Comparison of ENCODE assay signal across 9 cellular contexts in genomic region chr1:86389315-86389714, GRCh38. TPM values are rescaled to one million over a fixed set of nuclear protein-coding genes. Genes with fewer than 3 reads are reported as not detected.
DNase-seq lines count a peak whose midpoint lies in the region; ATAC-seq, FAIRE-seq and TF ChIP-seq lines count a peak whose summit lies in the region.
"Had no signal": no experiment of that assay in that cellular context is flagged by ENCODE, and none has a peak within 500 bp of the region (broad histone marks: within the 10 kb centered on the region; RNA-seq: fewer than 3 reads in every experiment).

No MANE protein-coding gene starts in this region.

- no peak for FAIRE-seq in GM12891 (lab: Jason Lieb, UNC)

- peak; percentile 77 to 78 for ATAC-seq in CD4-positive, CD25-positive, alpha-beta regulatory T cell (ENCODE audit: low read depth in 2 of 2)
- ATAC-seq in GM19397 (IDR thresholded peaks at IDR 0.05; ENCODE audit: unreplicated experiment) (peak; percentile 77), HG03095 (IDR thresholded peaks at IDR 0.05; ENCODE audit: unreplicated experiment) (peak; percentile 78)

- H3K36me3 Mint-ChIP-seq in CD4-positive, CD25-positive, alpha-beta regulatory T cell: peaks cover 4% of the 10 kb centered on the region
- H3K36me3 Mint-ChIP-seq in CD14-positive monocyte: no peaks in the 10 kb centered on the region

- peaks cover 17 to 65% (median 50%) of the 10 kb centered on the region in 4 donors for H3K4me1 Mint-ChIP-seq in CD4-positive, CD25-positive, alpha-beta regulatory T cell
- H3K4me1 Mint-ChIP-seq in CD14-positive monocyte: peaks cover 5% of the 10 kb centered on the region

- H3K9me3 Mint-ChIP-seq in CD4-positive, CD25-positive, alpha-beta regulatory T cell: peaks cover 0 to 10% (median 0%) of the 10 kb centered on the region in 7 donors
- H3K9me3 Mint-ChIP-seq in CD14-positive monocyte: peaks cover 0 to 3% (median 0%) of the 10 kb centered on the region in 7 donors

- peak in 2 of 3 donors; percentile 58 to 63 for DNase-seq in CD4-positive, CD25-positive, alpha-beta regulatory T cell
- DNase-seq in adipocyte (ENCODE audit: low read depth) (no peak), NCI-H128 (lab: John Stamatoyannopoulos, UW; ENCODE audit: unreplicated experiment) (no peak), activated gamma-delta T cell treated with Interleukin-2 at 50 U/mL for 16 hours (no peak), GM12891 (ENCODE audit: insufficient read length, low spot score) (no peak), CD14-positive monocyte (ENCODE audit: low spot score) (no peak)
- DNase-seq: testis had no signal

- H3K27ac ChIP-seq in CD4-positive, CD25-positive, alpha-beta regulatory T cell (ENCODE audit: insufficient read depth, low read length, poor library complexity, severe bottlenecking): peak overlapping the region; percentile 87
- H3K27ac ChIP-seq: testis had no signal

- H3K4me3 ChIP-seq in CD4-positive, CD25-positive, alpha-beta regulatory T cell (ENCODE audit: low read depth, low read length): peak overlapping the region; percentile 78
- peak overlapping the region; percentile 44 for H3K4me3 ChIP-seq in adipocyte (ENCODE audit: low read length)
- H3K4me3 ChIP-seq: testis had no signal

- H3K36me3 ChIP-seq in CD4-positive, CD25-positive, alpha-beta regulatory T cell (ENCODE audit: control insufficient read depth, insufficient read depth, low read length): peaks cover 2% of the 10 kb centered on the region
- no peaks in the 10 kb centered on the region for H3K36me3 ChIP-seq in adipocyte (ENCODE audit: control insufficient read depth, insufficient read depth, low read length, severe bottlenecking)

- TF ChIP-seq POLR2A in GM12891 (IDR thresholded peaks at IDR 0.05; ENCODE audit: low read depth, low read length): no peak

- no peak for TF ChIP-seq CTCF in CD14-positive monocyte (IDR thresholded peaks at IDR 0.05)

- H3K9me3 ChIP-seq in CD4-positive, CD25-positive, alpha-beta regulatory T cell (ENCODE audit: control insufficient read depth in 2 of 2, low read length in 2 of 2): no peaks in the 10 kb centered on the region
- H3K9me3 ChIP-seq in adipocyte (ENCODE audit: control insufficient read depth, low read length): no peaks in the 10 kb centered on the region
- H3K9me3 ChIP-seq: testis had no signal

- H3K9ac ChIP-seq in adipocyte (ENCODE audit: low read length): peak overlapping the region; percentile 30

- H3K4me3 Mint-ChIP-seq in CD4-positive, CD25-positive, alpha-beta regulatory T cell: peak overlapping the region; percentile 68 to 95 (median 77)
- H3K4me3 Mint-ChIP-seq in CD14-positive monocyte: no peak overlapping the region

- H3K27me3 Mint-ChIP-seq in CD4-positive, CD25-positive, alpha-beta regulatory T cell: no peaks in the 10 kb centered on the region
- H3K27me3 Mint-ChIP-seq in CD14-positive monocyte (ENCODE audit: low read depth in 3 of 3): peaks cover 0 to 2% (median 0%) of the 10 kb centered on the region in 3 donors

- H3K4me1 ChIP-seq in CD4-positive, CD25-positive, alpha-beta regulatory T cell (ENCODE audit: control insufficient read depth, insufficient read depth, low read length, poor library complexity, severe bottlenecking): peaks cover 35% of the 10 kb centered on the region
- H3K4me1 ChIP-seq in adipocyte (ENCODE audit: control insufficient read depth, insufficient read depth, low read length): peaks cover 40% of the 10 kb centered on the region
- H3K4me1 ChIP-seq: testis had no signal

- peak overlapping the region; percentile 77 to 93 (median 83) for H3K27ac Mint-ChIP-seq in CD4-positive, CD25-positive, alpha-beta regulatory T cell
- peak overlapping the region in 2 of 7 donors; percentile 39 to 81 for H3K27ac Mint-ChIP-seq in CD14-positive monocyte

- H3K27me3 ChIP-seq in CD4-positive, CD25-positive, alpha-beta regulatory T cell (ENCODE audit: control insufficient read depth, insufficient read depth, low read length): no peaks in the 10 kb centered on the region
- H3K27me3 ChIP-seq in adipocyte (replicated peaks; ENCODE audit: control insufficient read depth, insufficient read depth, low read length): no peaks in the 10 kb centered on the region
- H3K27me3 ChIP-seq: testis had no signal

- intact Hi-C loops in CD14-positive monocyte (cut with micrococcal nuclease): loop anchor here in 1 of 2 donors (10.0 kb wide), 1 partner anchor 115 kb away; no protein-coding TSS in a partner anchor

TF ChIP-seq in GM12891, 5 proteins besides CTCF, POLR2A, EP300 and RAD21:
- TF ChIP-seq POU2F2 (IDR thresholded peaks at IDR 0.05; ENCODE audit: low read depth, low read length) (no peak), SPI1 (IDR thresholded peaks at IDR 0.05; ENCODE audit: low read depth, low read length) (no peak), PAX5 (IDR thresholded peaks at IDR 0.05; ENCODE audit: insufficient read depth, low read length, severe bottlenecking) (no peak), POLR2AphosphoS5 (IDR thresholded peaks at IDR 0.05; ENCODE audit: low read depth, low read length) (no peak), TAF1 (IDR thresholded peaks at IDR 0.05; ENCODE audit: low read depth, low read length) (no peak)
TF ChIP-seq in GM12891: peak in this region for 0.

RNA-seq across cellular contexts. Expression of gene ODF2L, which starts 6.8 kb away (rescaled TPM):
- total RNA-seq in CD4-positive, CD25-positive, alpha-beta regulatory T cell: 92.1 TPM
- 10 to 100 TPM; 38.4 to 57.1 (median 43.9) TPM for polyA plus RNA-seq in CD4-positive, CD25-positive, alpha-beta regulatory T cell
- polyA plus RNA-seq in GM12891 (2012; ENCODE audit: low read depth, missing spikeins): 14.2 TPM
- polyA plus RNA-seq in CD14-positive monocyte: 1 to 10 TPM; 3.5 to 5.7 TPM

RNA-seq across cellular contexts. Expression of gene CLCA2, which starts 34.7 kb away (rescaled TPM):
- not detected for total RNA-seq in CD4-positive, CD25-positive, alpha-beta regulatory T cell
- polyA plus RNA-seq in CD4-positive, CD25-positive, alpha-beta regulatory T cell: not detected
- polyA plus RNA-seq in GM12891 (2012; ENCODE audit: low read depth, missing spikeins): 0.04 TPM
- polyA plus RNA-seq in CD14-positive monocyte: not detected

Comparison
In these comparisons a context has a peak if more than half of its experiments do, and no peak if none do; other contexts are left out.
1. DNase-seq: peak in CD4-positive, CD25-positive, alpha-beta regulatory T cell (2 of 3); none in adipocyte (single experiment), NCI-H128 (single experiment), activated gamma-delta T cell treated with Interleukin-2 at 50 U/mL for 16 hours (single experiment), GM12891 (single experiment) and CD14-positive monocyte (single experiment).
2. H3K4me3 Mint-ChIP-seq: peak in CD4-positive, CD25-positive, alpha-beta regulatory T cell (4 of 4); none in CD14-positive monocyte (0 of 2).
3. RNA of gene ODF2L, which starts 6.8 kb away (polyA plus RNA-seq): 38.4 to 57.1 TPM in CD4-positive, CD25-positive, alpha-beta regulatory T cell; 3.5 to 5.7 TPM in CD14-positive monocyte; every median in the first group is over 4 times any median in the second.
4. Peak in every context shown above with its lines, with median percentiles within 50 percentile points of each other: ATAC-seq.